16 cellular contexts compared by ENCODE assay signal in the genomic region with DNA sequence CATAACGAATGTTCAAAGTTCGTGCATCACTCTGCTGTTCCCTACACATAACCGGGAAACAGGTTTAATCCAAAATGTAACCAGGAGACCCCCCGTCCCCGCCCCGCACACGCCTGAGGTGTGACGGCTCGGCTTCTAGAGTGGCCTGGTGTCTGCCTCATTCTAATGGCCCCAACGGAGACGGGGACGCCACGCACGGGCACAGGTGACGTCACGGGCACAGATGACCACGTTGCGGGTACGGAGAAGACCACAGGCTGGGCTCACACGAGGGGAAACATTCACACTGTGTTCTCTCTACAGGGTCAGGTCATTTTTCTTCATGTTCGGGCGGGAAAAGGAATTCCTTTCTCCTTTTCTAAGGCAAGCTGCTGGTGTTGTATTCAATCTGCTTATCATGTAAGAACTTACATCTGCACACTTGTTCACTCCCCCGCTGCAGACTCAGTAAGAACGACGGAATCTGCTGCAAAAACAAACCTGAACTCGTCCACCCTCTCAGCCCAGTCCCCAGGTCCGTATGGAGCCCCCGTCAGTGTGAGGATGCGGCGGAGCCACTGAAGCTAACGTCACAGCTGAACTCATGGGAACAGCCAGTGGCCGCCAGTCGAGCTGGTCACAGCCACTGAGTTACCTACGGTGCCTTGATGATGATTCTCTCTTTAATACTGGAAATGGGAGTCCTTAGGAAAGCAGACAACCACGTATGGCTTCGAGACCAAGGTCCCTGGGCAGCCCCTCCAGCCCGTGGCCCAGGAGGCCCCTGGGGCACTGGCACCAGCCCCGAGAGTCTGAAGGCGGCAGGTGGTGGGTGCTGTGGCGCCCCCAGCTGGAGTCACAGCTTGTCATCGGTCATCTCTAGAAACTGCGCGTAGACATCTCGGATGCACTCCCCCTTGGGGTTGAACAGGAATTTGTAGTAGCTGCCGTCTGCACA. TPM values are rescaled to one million over a fixed set of nuclear protein-coding genes. Genes with fewer than 3 reads are reported as not detected.
DNase-seq lines count a peak whose midpoint lies in the region; ATAC-seq and TF ChIP-seq lines count a peak whose summit lies in the region.
"Had no signal": no experiment of that assay in that cellular context is flagged by ENCODE, and none has a peak within 500 bp of the region (broad histone marks: within the 10 kb centered on the region; RNA-seq: fewer than 3 reads in every experiment).

No MANE protein-coding gene starts in this region.

- no peak overlapping the region for H2AFZ ChIP-seq in mammary epithelial cell (ENCODE audit: low read depth, low read length)

- peaks cover 14% of the 10 kb centered on the region for H3K36me3 ChIP-seq in mammary epithelial cell (ENCODE audit: insufficient read depth, low read length)

- dilution Hi-C loops in mammary epithelial cell (cut with HindIII; ENCODE audit: low sequenced_read_pairs) = no loop called here

- intact Hi-C loops in mammary epithelial cell (cut with micrococcal nuclease) = no loop called here

- no peak overlapping the region for H3K4me3 Mint-ChIP-seq in nephron
- H3K4me3 Mint-ChIP-seq: activated B cell treated with CpG ODN at 0.5 μM for 24 hours; activated naive CD8-positive, alpha-beta T cell treated with anti-CD3 and anti-CD28 coated beads, Interleukin-2, amount 10 ng/mL, durations not matched to agents 7 days and 5 days had no signal

- no peak overlapping the region for H3K4me2 ChIP-seq in mammary epithelial cell (ENCODE audit: insufficient read depth, low read depth, low read length)

- DNase-seq in DMS53 (lab: John Stamatoyannopoulos, UW) (peak; percentile 24), DMS53 treated with DMSO at 0.1 percent for 48 hours (lab: John Stamatoyannopoulos, UW; ENCODE audit: unreplicated experiment) (no peak), NB4 (ENCODE audit: low read depth) (peak; percentile 26), mammary epithelial cell (no peak), OCI-M2 (lab: John Stamatoyannopoulos, UW; ENCODE audit: unreplicated experiment) (no peak)
- DNase-seq in stimulated activated naive CD4-positive, alpha-beta T cell (lab: John Stamatoyannopoulos, UW) = no peak
- DNase-seq: 8988T; activated B cell treated with CpG ODN at 0.5 μM for 24 hours; activated CD8-positive, alpha-beta memory T cell treated with anti-CD3 and anti-CD28 coated beads, Interleukin-2, amount 50 U/mL, for 4 hours; activated naive CD8-positive, alpha-beta T cell treated with anti-CD3 and anti-CD28 coated beads, Interleukin-2, amount 10 ng/mL, durations not matched to agents 7 days and 5 days; cortex of kidney; mesenchymal stem cell; NCI-H1694; NCI-H69 had no signal

- H3K9me3 Mint-ChIP-seq in nephron = no peaks in the 10 kb centered on the region
- H3K9me3 Mint-ChIP-seq: activated B cell treated with CpG ODN at 0.5 μM for 24 hours; activated naive CD8-positive, alpha-beta T cell treated with anti-CD3 and anti-CD28 coated beads, Interleukin-2, amount 10 ng/mL, durations not matched to agents 7 days and 5 days had no signal

- in situ Hi-C loops in mammary epithelial cell (cut with MboI; ENCODE audit: low sequenced_read_pairs in 2 of 2) = no loop called here

- no peak for TF ChIP-seq POLR2A in NB4 (IDR thresholded peaks at IDR 0.05; ENCODE audit: extremely low read depth, insufficient read length)

- no peaks in the 10 kb centered on the region for H3K27me3 Mint-ChIP-seq in nephron (ENCODE audit: low read depth)
- H3K27me3 Mint-ChIP-seq: activated B cell treated with CpG ODN at 0.5 μM for 24 hours; activated naive CD8-positive, alpha-beta T cell treated with anti-CD3 and anti-CD28 coated beads, Interleukin-2, amount 10 ng/mL, durations not matched to agents 7 days and 5 days had no signal

- CTCF ChIA-PET in mammary epithelial cell (lab: Charles Lee; ENCODE audit: low non-redundant PET) = no interaction called here

- H3K9ac ChIP-seq in mammary epithelial cell (ENCODE audit: insufficient read depth, low read length) = no peak overlapping the region

- ATAC-seq in HG03342 (IDR thresholded peaks at IDR 0.05; ENCODE audit: unreplicated experiment) = no peak

- H3K4me3 ChIP-seq in NB4 (ENCODE audit: low read depth, low read length) (no peak overlapping the region), mammary epithelial cell (replicated peaks in 1 of 3; ENCODE audit: insufficient read depth in 1 of 3, low read depth in 2 of 3, low read length in 3 of 3) (no peak overlapping the region)

- no peaks in the 10 kb centered on the region for H3K27me3 ChIP-seq in mammary epithelial cell (ENCODE audit: insufficient read depth, low read length)

- no peaks in the 10 kb centered on the region for H3K9me3 ChIP-seq in mammary epithelial cell (replicated peaks; ENCODE audit: insufficient read depth, low read length)

- TF ChIP-seq CTCF in NB4 (IDR thresholded peaks at IDR 0.05; ENCODE audit: low read depth, low read length) (no peak), mammary epithelial cell (conservative IDR thresholded peaks at IDR 0.05 in 1 of 2, IDR thresholded peaks at IDR 0.05 in 1 of 2; ENCODE audit: extremely low read depth in 1 of 2, insufficient read depth in 1 of 2, low read depth in 1 of 2, low read length in 2 of 2) (peak; percentile 2 to 5), nephron (IDR thresholded peaks at IDR 0.05; ENCODE audit: unreplicated experiment in 3 of 3) (no peak)

- peaks cover 74% of the 10 kb centered on the region for H3K36me3 Mint-ChIP-seq in nephron (ENCODE audit: low read depth)

- no peak overlapping the region for H3K27ac ChIP-seq in mammary epithelial cell (ENCODE audit: insufficient read depth, low read depth, low read length)

- WGBS in mammary epithelial cell (ENCODE audit: low coverage, missing lambda C conversion rate) = 95% methylated on average over 34 of the region's 45 CpGs

- peak overlapping the region; percentile 47 to 90 (median 68) for H3K27ac Mint-ChIP-seq in nephron
- H3K27ac Mint-ChIP-seq: activated B cell treated with CpG ODN at 0.5 μM for 24 hours; activated naive CD8-positive, alpha-beta T cell treated with anti-CD3 and anti-CD28 coated beads, Interleukin-2, amount 10 ng/mL, durations not matched to agents 7 days and 5 days had no signal

- peaks cover 8% of the 10 kb centered on the region for H3K4me1 ChIP-seq in mammary epithelial cell (ENCODE audit: insufficient read depth, low read length)

- H3K4me1 Mint-ChIP-seq in nephron = peaks cover 11% of the 10 kb centered on the region
- H3K4me1 Mint-ChIP-seq: activated B cell treated with CpG ODN at 0.5 μM for 24 hours; activated naive CD8-positive, alpha-beta T cell treated with anti-CD3 and anti-CD28 coated beads, Interleukin-2, amount 10 ng/mL, durations not matched to agents 7 days and 5 days had no signal

- peaks cover 7% of the 10 kb centered on the region for H3K79me2 ChIP-seq in mammary epithelial cell (ENCODE audit: insufficient read depth, low read length)

- no peaks in the 10 kb centered on the region for H4K20me1 ChIP-seq in mammary epithelial cell (ENCODE audit: insufficient read depth, low read length)

- no TSS peak for BruUV-seq in mammary epithelial cell (replicated peaks; lab: Mats Ljungman, UMichigan)

RNA-seq across cellular contexts. Expression of a gene that starts 32.9 kb away (rescaled TPM):
- total RNA-seq in mammary epithelial cell = 10 to 100 TPM; 62.2 to 68.4 TPM
- 71.9 TPM for polyA plus RNA-seq in mammary epithelial cell
- polyA minus RNA-seq in mammary epithelial cell = 71.2 TPM

Comparison
In these comparisons a context has a peak if more than half of its experiments do, and no peak if none do; other contexts are left out.
1. DNase-seq: peak in DMS53 (single experiment) and NB4 (single experiment); none in DMS53 treated with DMSO at 0.1 percent for 48 hours (single experiment), mammary epithelial cell (single experiment), stimulated activated naive CD4-positive, alpha-beta T cell (0 of 6) and OCI-M2 (single experiment).
2. CTCF ChIP-seq: peak in mammary epithelial cell (2 of 2); none in NB4 (single experiment) and nephron (0 of 3).